Comparison of ENCODE assay signal across 18 cellular contexts in genomic region chr1:16158993-16159831, GRCh38. TPM values are rescaled to one million over a fixed set of nuclear protein-coding genes. Genes with fewer than 3 reads are reported as not detected.
DNase-seq lines count a peak whose midpoint lies in the region; ATAC-seq and TF ChIP-seq lines count a peak whose summit lies in the region.
"Had no signal": no experiment of that assay in that cellular context is flagged by ENCODE, and none has a peak within 500 bp of the region (broad histone marks: within the 10 kb centered on the region; RNA-seq: fewer than 3 reads in every experiment).

No MANE protein-coding gene starts in this region.

- no peak for TF ChIP-seq POLR2A in suprapubic skin (IDR thresholded peaks at IDR 0.05)
- TF ChIP-seq POLR2A in body of pancreas (IDR thresholded peaks at IDR 0.05), result no peak

- H3K4me1 Mint-ChIP-seq in T-cell, result peaks cover 67 to 79% (median 74%) of the 10 kb centered on the region in 3 donors

- H3K4me3 ChIP-seq in suprapubic skin (no peak overlapping the region), body of pancreas (no peak overlapping the region)

- no peaks in the 10 kb centered on the region for H3K9me3 Mint-ChIP-seq in T-cell
- H3K9me3 Mint-ChIP-seq: activated CD8-positive, alpha-beta T cell treated with anti-CD3 and anti-CD28 coated beads for 36 hours; naive B cell had no signal

- intact Hi-C loops in left colon (cut with DNase I, micrococcal nuclease), result no loop called here
- intact Hi-C loops in body of pancreas (cut with DNase I), result no loop called here

- CTCF ChIA-PET in T-cell (lab: Charles Lee), result no interaction called here

- H3K4me1 ChIP-seq in suprapubic skin (peaks cover 55% of the 10 kb centered on the region), body of pancreas (peaks cover 23% of the 10 kb centered on the region)

- H3K4me3 Mint-ChIP-seq in T-cell, result no peak overlapping the region
- H3K4me3 Mint-ChIP-seq: activated CD8-positive, alpha-beta T cell treated with anti-CD3 and anti-CD28 coated beads for 36 hours had no signal

- H3K9me3 ChIP-seq in suprapubic skin (no peaks in the 10 kb centered on the region), body of pancreas (no peaks in the 10 kb centered on the region)

- DNase-seq in DMS53 (lab: John Stamatoyannopoulos, UW) (peak; percentile 24), DMS53 treated with DMSO at 0.1 percent for 48 hours (lab: John Stamatoyannopoulos, UW; ENCODE audit: unreplicated experiment) (no peak), T-cell (no peak), left colon (peak; percentile 49 to 85), suprapubic skin (ENCODE audit: low spot score in 2 of 2) (no peak), body of pancreas (no peak)
- DNase-seq: activated CD8-positive, alpha-beta T cell treated with anti-CD3 and anti-CD28 coated beads for 36 hours; activated gamma-delta T cell; COR-L47; HCEC 1CT; kidney; naive B cell; NCI-H1105 treated with DMSO at 0.1 percent for 48 hours; NCI-H510A had no signal

- TF ChIP-seq CTCF in suprapubic skin (IDR thresholded peaks at IDR 0.05) (no peak), body of pancreas (IDR thresholded peaks at IDR 0.05) (no peak)

- no peaks in the 10 kb centered on the region for H3K27me3 Mint-ChIP-seq in T-cell

- WGBS in suprapubic skin, result 78% methylated on average over 15 of the region's 16 CpGs
- 81 to 82% methylated on average over 14 to 16 of the region's 16 CpGs for WGBS in body of pancreas, 2 donors

- H3K27ac ChIP-seq in suprapubic skin (peak overlapping the region; percentile 52), body of pancreas (no peak overlapping the region)
- H3K27ac ChIP-seq: 22Rv1 had no signal

- ATAC-seq in T-cell (replicated peaks in 1 of 4) (no peak), left colon (peak; percentile 58), body of pancreas (no peak), GM21528 (IDR thresholded peaks at IDR 0.05; ENCODE audit: low FRiP score, unreplicated experiment) (no peak), HG02852 (IDR thresholded peaks at IDR 0.05; ENCODE audit: unreplicated experiment) (no peak)
- ATAC-seq: activated CD8-positive, alpha-beta T cell treated with anti-CD3 and anti-CD28 coated beads for 36 hours had no signal

- TF ChIP-seq EP300 in suprapubic skin (IDR thresholded peaks at IDR 0.05), result no peak

- H3K36me3 ChIP-seq in suprapubic skin, result no peaks in the 10 kb centered on the region
- H3K36me3 ChIP-seq in body of pancreas (replicated peaks in 1 of 2; ENCODE audit: insufficient read depth in 1 of 2, low read depth in 2 of 2), result no peaks in the 10 kb centered on the region

- H3K27me3 ChIP-seq in suprapubic skin (no peaks in the 10 kb centered on the region), body of pancreas (no peaks in the 10 kb centered on the region)

- POLR2A ChIA-PET in T-cell (lab: Charles Lee), result no interaction called here

- peak overlapping the region; percentile 47 to 59 for H3K27ac Mint-ChIP-seq in T-cell
- H3K27ac Mint-ChIP-seq: activated CD8-positive, alpha-beta T cell treated with anti-CD3 and anti-CD28 coated beads for 36 hours had no signal

- no peaks in the 10 kb centered on the region for H3K36me3 Mint-ChIP-seq in T-cell
- H3K36me3 Mint-ChIP-seq: naive B cell had no signal

RNA-seq across cellular contexts. Expression of gene EPHA2, which starts 3.3 kb away (rescaled TPM):
- total RNA-seq in T-cell (under 1 TPM in 4 of 5 donors, not detected in 1; 0.19 to 0.66 (median 0.41) TPM), left colon (10 to 100 TPM; 44.3 to 48.1 TPM), suprapubic skin (100 to 1,000 TPM in 3 of 4 donors, 10 to 100 TPM in 1; 59.0 to 145 (median 104) TPM), body of pancreas (10 to 100 TPM; 19.5 to 26.7 TPM)
- total RNA-seq: activated CD8-positive, alpha-beta T cell treated with anti-CD3 and anti-CD28 coated beads for 36 hours; T-helper 2 cell treated with Interferon-gamma antibody and Interleukin-4, amounts not matched to agents 100 ng/mL and 5 ng/mL, for 36 hours had no signal

RNA-seq across cellular contexts. Expression of gene ARHGEF19, which starts 53.2 kb away (rescaled TPM):
- total RNA-seq in T-cell (10 to 100 TPM in 3 of 5 donors, 1 to 10 TPM in 2; 7.0 to 17.6 (median 12.3) TPM), left colon (10 to 100 TPM in 1 of 2 donors, 1 to 10 TPM in 1; 8.0 to 10.6 TPM), suprapubic skin (10 to 100 TPM; 33.0 to 83.8 (median 45.7) TPM), body of pancreas (10 to 100 TPM; 15.3 to 31.3 TPM)

Comparison
In these comparisons a context has a peak if more than half of its experiments do, and no peak if none do; other contexts are left out.
1. DNase-seq: peak in DMS53 (single experiment) and left colon (2 of 2); none in DMS53 treated with DMSO at 0.1 percent for 48 hours (single experiment), T-cell (0 of 34), suprapubic skin (0 of 2) and body of pancreas (0 of 4).
2. RNA of gene EPHA2, which starts 3.3 kb away (total RNA-seq): 59.0 to 145 TPM in suprapubic skin, 44.3 to 48.1 TPM in left colon and 19.5 to 26.7 TPM in body of pancreas; 0.19 to 0.66 TPM in T-cell; every median in the first group is over 10 times any median in the second.